In the genomic region with DNA sequence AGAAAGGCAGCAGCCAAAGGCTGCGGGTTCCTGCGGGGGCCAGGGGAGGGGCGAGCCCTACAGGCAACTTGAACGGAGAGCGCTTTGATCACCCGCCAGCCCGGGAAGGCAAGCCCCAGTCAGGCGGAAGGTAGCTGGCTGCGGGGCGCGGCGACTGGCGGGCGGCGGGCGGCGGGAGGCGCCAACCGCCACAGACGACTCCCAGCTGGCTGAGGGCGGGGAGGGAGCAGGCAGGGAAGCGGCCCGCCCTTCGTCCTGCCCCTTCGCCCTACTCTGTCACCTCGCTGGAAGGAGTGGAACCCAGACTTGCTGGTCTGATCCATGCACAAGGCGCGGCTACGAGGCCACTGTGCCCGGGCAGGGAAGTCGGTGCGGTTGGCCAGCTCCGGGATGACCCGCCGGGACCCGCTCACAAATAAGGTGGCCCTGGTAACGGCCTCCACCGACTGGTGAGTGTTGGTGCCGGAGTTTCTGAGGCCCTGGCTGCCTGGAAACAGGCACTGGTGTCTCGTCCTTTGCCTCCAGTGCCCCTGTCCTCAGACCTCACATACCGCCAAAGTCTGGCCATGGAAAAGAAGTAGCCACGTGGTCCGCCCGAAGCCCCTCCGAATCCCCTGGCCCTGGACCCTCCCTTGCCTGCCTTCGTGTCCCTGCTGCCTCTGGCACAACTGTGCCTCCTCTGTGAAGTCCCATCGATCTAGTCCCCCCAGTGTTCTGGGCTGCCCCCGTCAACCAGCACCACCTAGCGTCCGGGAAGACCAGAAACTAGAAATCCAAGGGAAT, we compare ENCODE assay signal across 9 cellular contexts. TPM values are rescaled to one million over a fixed set of nuclear protein-coding genes. Genes with fewer than 3 reads are reported as not detected.
A peak's percentile ranks its signal among the peaks of the same experiment; 100 is the strongest.
DNase-seq lines count a peak whose midpoint lies in the region; ATAC-seq and TF ChIP-seq lines count a peak whose summit lies in the region.
"Not testable (repeated sequence)": the region's sequence is repeated elsewhere in the genome, so short reads cannot be mapped to it uniquely, and the experiment has no call there.
"Had no signal": no experiment of that assay in that cellular context is flagged by ENCODE, and none has a peak within 500 bp of the region (broad histone marks: within the 10 kb centered on the region; RNA-seq: fewer than 3 reads in every experiment).

No MANE protein-coding gene starts in this region.

- H3K9me3 Mint-ChIP-seq in T-helper 2 cell treated with Interferon-gamma antibody and Interleukin-4, amounts not matched to agents 5 μg/mL and 100 μg/mL, for 36 hours = peaks cover 13% of the 10 kb centered on the region

- H3K27ac Mint-ChIP-seq in T-helper 2 cell treated with Interferon-gamma antibody and Interleukin-4, amounts not matched to agents 5 μg/mL and 100 μg/mL, for 36 hours = peak overlapping the region; percentile 87

- not testable (repeated sequence) for H3K27me3 ChIP-seq in right atrium auricular region, upper lobe of right lung

- in situ Hi-C loops in GM13976 (cut with MboI; ENCODE audit: low sequenced_read_pairs, unreplicated experiment) = loop anchor here (10.0 kb wide), 1 partner anchor 52 kb away; the partner anchor contains the start of gene DHRS4L2
- in situ Hi-C loops in astrocyte of the cerebellum (cut with HindIII; ENCODE audit: low sequenced_read_pairs) = not testable (repeated sequence)

- intact Hi-C loops in upper lobe of right lung (cut with DNase I) = not testable (repeated sequence)

- ATAC-seq in HG02973 (IDR thresholded peaks at IDR 0.05; ENCODE audit: unreplicated experiment) = peak; percentile 54
- peak; percentile 95 for ATAC-seq in upper lobe of right lung

- not testable (repeated sequence) for H3K4me1 ChIP-seq in right atrium auricular region
- peaks cover 12% of the 10 kb centered on the region for H3K4me1 ChIP-seq in upper lobe of right lung

- peak; percentile 76 for TF ChIP-seq CTCF in GM13976 (IDR thresholded peaks at IDR 0.05; ENCODE audit: borderline replicate concordance, control extremely low read depth, extremely low read depth, insufficient read depth, missing control alignments)
- peak; percentile 80 for TF ChIP-seq CTCF in astrocyte of the cerebellum (IDR thresholded peaks at IDR 0.05; ENCODE audit: low read depth, low read length, missing control alignments)
- TF ChIP-seq CTCF in right atrium auricular region (IDR thresholded peaks at IDR 0.05) = peak in 1 of 2 donors; percentile 85
- TF ChIP-seq CTCF in upper lobe of right lung (IDR thresholded peaks at IDR 0.05) = peak; percentile 70

- not testable (repeated sequence) for H3K36me3 Mint-ChIP-seq in T-helper 2 cell treated with Interferon-gamma antibody and Interleukin-4, amounts not matched to agents 5 μg/mL and 100 μg/mL, for 36 hours (ENCODE audit: low read depth)

- H3K4me3 ChIP-seq in astrocyte of the cerebellum (ENCODE audit: low read depth, low read length) (peak overlapping the region; percentile 48), right atrium auricular region (peak overlapping the region; percentile 53 to 55), upper lobe of right lung (peak overlapping the region; percentile 51)

- H3K36me3 ChIP-seq in right atrium auricular region, upper lobe of right lung: not testable (repeated sequence)

- peak overlapping the region; percentile 89 for H3K4me3 Mint-ChIP-seq in T-helper 2 cell treated with Interferon-gamma antibody and Interleukin-4, amounts not matched to agents 5 μg/mL and 100 μg/mL, for 36 hours

- H3K27ac ChIP-seq in right atrium auricular region (peak overlapping the region; percentile 79 to 85), upper lobe of right lung (peak overlapping the region; percentile 84)

- peak; percentile 73 for DNase-seq in GM13976 (ENCODE audit: low spot score)
- DNase-seq in NCI-H2029 (lab: John Stamatoyannopoulos, UW) = peak; percentile 62
- DNase-seq in T-helper 2 cell treated with Interferon-gamma antibody and Interleukin-4, amounts not matched to agents 5 μg/mL and 100 μg/mL, for 36 hours (ENCODE audit: low spot score) = peak; percentile 69
- not testable (repeated sequence) for DNase-seq in astrocyte of the cerebellum (ENCODE audit: low read depth)
- DNase-seq in right atrium auricular region (ENCODE audit: low spot score) = peak; percentile 81
- peak; percentile 79 for DNase-seq in pons (ENCODE audit: low spot score)
- peak; percentile 95 for DNase-seq in upper lobe of right lung

- H3K9me3 ChIP-seq in right atrium auricular region = peaks cover 0 to 11% of the 10 kb centered on the region in 2 donors
- H3K9me3 ChIP-seq in upper lobe of right lung = not testable (repeated sequence)

- not testable (repeated sequence) for H3K27me3 Mint-ChIP-seq in T-helper 2 cell treated with Interferon-gamma antibody and Interleukin-4, amounts not matched to agents 5 μg/mL and 100 μg/mL, for 36 hours (ENCODE audit: low read depth)

- H3K4me1 Mint-ChIP-seq in T-helper 2 cell treated with Interferon-gamma antibody and Interleukin-4, amounts not matched to agents 5 μg/mL and 100 μg/mL, for 36 hours (ENCODE audit: low read depth) = not testable (repeated sequence)

RNA-seq across cellular contexts. Expression of gene CARMIL3, which starts 15.4 kb away (rescaled TPM):
- total RNA-seq in right atrium auricular region (not detected), upper lobe of right lung (0.96 TPM)

RNA-seq across cellular contexts. Expression of gene CPNE6, which starts 35.0 kb away (rescaled TPM):
- under 1 TPM in 1 of 2 donors, not detected in 1; 0.24 TPM for total RNA-seq in right atrium auricular region
- not detected for total RNA-seq in upper lobe of right lung
- total RNA-seq: mesenteric fat pad had no signal

RNA-seq across cellular contexts. Expression of gene DHRS4L2, which starts 47.6 kb away (rescaled TPM):
- total RNA-seq in right atrium auricular region = 10 to 100 TPM; 10.6 to 17.6 TPM
- 16.3 TPM for total RNA-seq in upper lobe of right lung

RNA-seq across cellular contexts. Expression of gene PCK2, which starts 57.7 kb away (rescaled TPM):
- 10 to 100 TPM in 1 of 2 donors, 1 to 10 TPM in 1; 1.8 to 10.7 TPM for total RNA-seq in right atrium auricular region
- total RNA-seq in upper lobe of right lung = 39.9 TPM
